24 cellular contexts compared by ENCODE assay signal in the genomic region with DNA sequence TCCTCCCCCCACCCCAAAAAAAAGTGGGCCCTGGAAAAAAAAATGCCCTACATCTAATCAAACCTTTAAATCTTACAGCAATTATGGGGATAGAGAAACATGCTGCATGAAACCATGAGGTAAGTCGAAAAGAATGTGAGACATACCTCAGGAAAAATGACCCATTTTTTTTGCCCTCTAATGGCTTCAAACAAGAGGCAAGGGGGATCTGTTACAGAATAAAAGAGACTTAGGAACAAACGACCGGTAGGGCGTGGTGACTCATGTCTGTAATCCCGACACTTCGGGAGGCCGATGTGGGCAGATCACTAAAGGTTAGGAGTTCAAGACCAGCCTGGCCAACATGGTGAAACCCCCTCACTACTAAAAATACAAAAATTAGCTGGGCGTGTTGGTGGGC. TPM values are rescaled to one million over a fixed set of nuclear protein-coding genes. Genes with fewer than 3 reads are reported as not detected.
DNase-seq lines count a peak whose midpoint lies in the region; ATAC-seq and TF ChIP-seq lines count a peak whose summit lies in the region.
"Had no signal": no experiment of that assay in that cellular context is flagged by ENCODE, and none has a peak within 500 bp of the region (broad histone marks: within the 10 kb centered on the region; RNA-seq: fewer than 3 reads in every experiment).

No MANE protein-coding gene starts in this region.

- H3K4me1 ChIP-seq in mammary epithelial cell (ENCODE audit: insufficient read depth, low read length) (peaks cover 4% of the 10 kb centered on the region), foreskin keratinocyte (peaks cover 5% of the 10 kb centered on the region), left lung (peaks cover 0 to 14% of the 10 kb centered on the region in 2 donors)

- ATAC-seq in foreskin keratinocyte (no peak), left lung (no peak)
- ATAC-seq: GM12878 had no signal

- DNase-seq in mammary epithelial cell (peak; percentile 36), MCF 10A (ENCODE audit: unreplicated experiment) (no peak), RPMI7951 (ENCODE audit: low read depth) (peak; percentile 41), foreskin keratinocyte (peak; percentile 35 to 67), hippocampal formation (lab: John Stamatoyannopoulos, UW) (no peak), NCI-H226 (no peak), left lung (no peak), midbrain (lab: John Stamatoyannopoulos, UW) (no peak)
- DNase-seq: activated CD4-positive, alpha-beta T cell treated with anti-CD3 and anti-CD28 coated beads for 1 hour; amniotic stem cell; C1 segment of cervical spinal cord; effector CD4-positive, alpha-beta T cell; GF-D8; kidney glomerular epithelial cell; MG63; NCI-H187 treated with DMSO at 0.1 percent for 48 hours; NCI-H446 treated with DMSO at 0.1 percent for 48 hours; SHP77 treated with DMSO at 0.1 percent for 48 hours had no signal

- H3K27ac ChIP-seq in mammary epithelial cell (ENCODE audit: insufficient read depth, low read depth, low read length) (no peak overlapping the region), foreskin keratinocyte (no peak overlapping the region), left lung (no peak overlapping the region)
- H3K27ac ChIP-seq: hepatocyte, thoracic aorta had no signal

- no peaks in the 10 kb centered on the region for H3K27me3 Mint-ChIP-seq in MCF 10A (ENCODE audit: insufficient read depth, unreplicated experiment)

- H3K4me1 Mint-ChIP-seq in MCF 10A (ENCODE audit: insufficient read depth, unreplicated experiment) = no peaks in the 10 kb centered on the region

- no peak for TF ChIP-seq CTCF in mammary epithelial cell (conservative IDR thresholded peaks at IDR 0.05 in 1 of 2, IDR thresholded peaks at IDR 0.05 in 1 of 2; ENCODE audit: extremely low read depth in 1 of 2, insufficient read depth in 1 of 2, low read depth in 1 of 2, low read length in 2 of 2)
- TF ChIP-seq CTCF in MCF 10A (IDR thresholded peaks at IDR 0.05; ENCODE audit: unreplicated experiment) = no peak
- TF ChIP-seq CTCF in foreskin keratinocyte (conservative IDR thresholded peaks at IDR 0.05) = no peak
- no peak for TF ChIP-seq CTCF in left lung (IDR thresholded peaks at IDR 0.05)

- BruUV-seq in mammary epithelial cell (replicated peaks; lab: Mats Ljungman, UMichigan) = no TSS peak
- BruUV-seq in MCF 10A (replicated peaks; lab: Mats Ljungman, UMichigan) = no TSS peak

- H3K27ac Mint-ChIP-seq in MCF 10A (ENCODE audit: low read depth, unreplicated experiment) = no peak overlapping the region
- H3K27ac Mint-ChIP-seq: activated T-helper 2 cell treated with anti-CD3 and anti-CD28 coated beads, Interferon-gamma antibody, Interleukin-2, Interleukin-4, amounts not matched to agents 10 μg/mL and 5 μg/mL and 100 μg/mL, durations not matched to agents 14 hours and 24 hours and 36 hours; T-helper 2 cell treated with Interferon-gamma antibody and Interleukin-4, amounts not matched to agents 5 μg/mL and 100 μg/mL, for 36 hours had no signal

- no peak overlapping the region for H3K4me2 ChIP-seq in mammary epithelial cell (ENCODE audit: insufficient read depth, low read depth, low read length)
- H3K4me2 ChIP-seq: hepatocyte had no signal

- dilution Hi-C loops in mammary epithelial cell (cut with HindIII; ENCODE audit: low sequenced_read_pairs) = no loop called here

- H3K4me3 Mint-ChIP-seq in MCF 10A (ENCODE audit: unreplicated experiment) = no peak overlapping the region
- H3K4me3 Mint-ChIP-seq: T-helper 2 cell treated with Interferon-gamma antibody and Interleukin-4, amounts not matched to agents 5 μg/mL and 100 μg/mL, for 36 hours had no signal

- H3K36me3 Mint-ChIP-seq in MCF 10A (ENCODE audit: insufficient read depth, unreplicated experiment) = no peaks in the 10 kb centered on the region

- H3K9me3 ChIP-seq in mammary epithelial cell (replicated peaks; ENCODE audit: insufficient read depth, low read length) (no peaks in the 10 kb centered on the region), left lung (no peaks in the 10 kb centered on the region)
- H3K9me3 ChIP-seq: MG63, thoracic aorta had no signal

- no peak overlapping the region for H2AFZ ChIP-seq in mammary epithelial cell (ENCODE audit: low read depth, low read length)
- H2AFZ ChIP-seq: hepatocyte had no signal

- no peak overlapping the region for H3K4me3 ChIP-seq in mammary epithelial cell (replicated peaks in 1 of 3; ENCODE audit: insufficient read depth in 1 of 3, low read depth in 2 of 3, low read length in 3 of 3)
- H3K4me3 ChIP-seq in left lung = no peak overlapping the region
- H3K4me3 ChIP-seq: GM12878, hepatocyte, MG63, thoracic aorta had no signal

- H3K9ac ChIP-seq in mammary epithelial cell (ENCODE audit: insufficient read depth, low read length) = no peak overlapping the region

- H3K36me3 ChIP-seq in mammary epithelial cell (ENCODE audit: insufficient read depth, low read length) = no peaks in the 10 kb centered on the region
- H3K36me3 ChIP-seq in left lung = peaks cover 0 to 5% of the 10 kb centered on the region in 2 donors
- H3K36me3 ChIP-seq: MG63, thoracic aorta had no signal

- intact Hi-C loops in mammary epithelial cell (cut with micrococcal nuclease) = no loop called here
- intact Hi-C loops in MCF 10A (cut with micrococcal nuclease) = no loop called here
- intact Hi-C loops in left lung (cut with DNase I) = no loop called here

- POLR2A ChIA-PET in MCF 10A (lab: Yijun Ruan, JAX) = no interaction called here

- H3K27me3 ChIP-seq in mammary epithelial cell (ENCODE audit: insufficient read depth, low read length) = no peaks in the 10 kb centered on the region
- peaks cover 6% of the 10 kb centered on the region for H3K27me3 ChIP-seq in foreskin keratinocyte
- peaks cover 0 to 9% of the 10 kb centered on the region in 2 donors for H3K27me3 ChIP-seq in left lung
- H3K27me3 ChIP-seq: hepatocyte had no signal

- H3K9me3 Mint-ChIP-seq in MCF 10A (ENCODE audit: unreplicated experiment) = no peaks in the 10 kb centered on the region
- H3K9me3 Mint-ChIP-seq: activated T-helper 2 cell treated with anti-CD3 and anti-CD28 coated beads, Interferon-gamma antibody, Interleukin-2, Interleukin-4, amounts not matched to agents 10 μg/mL and 5 μg/mL and 100 μg/mL, durations not matched to agents 14 hours and 24 hours and 36 hours; T-helper 2 cell treated with Interferon-gamma antibody and Interleukin-4, amounts not matched to agents 5 μg/mL and 100 μg/mL, for 36 hours had no signal

- H3K79me2 ChIP-seq in mammary epithelial cell (ENCODE audit: insufficient read depth, low read length) = no peaks in the 10 kb centered on the region
- H3K79me2 ChIP-seq: hepatocyte had no signal

- WGBS in mammary epithelial cell (ENCODE audit: low coverage, missing lambda C conversion rate) = 28% methylated on average over 8 of the region's 8 CpGs

- CTCF ChIA-PET in mammary epithelial cell (lab: Charles Lee; ENCODE audit: low non-redundant PET) = no interaction called here
- CTCF ChIA-PET in MCF 10A (lab: Yijun Ruan, JAX) = no interaction called here

- H4K20me1 ChIP-seq in mammary epithelial cell (ENCODE audit: insufficient read depth, low read length) = no peaks in the 10 kb centered on the region

- in situ Hi-C loops in mammary epithelial cell (cut with MboI; ENCODE audit: low sequenced_read_pairs in 2 of 2) = no loop called here

RNA-seq across cellular contexts. Expression of gene RGL3, which starts 8.4 kb away (rescaled TPM):
- total RNA-seq in mammary epithelial cell = 1 to 10 TPM in 1 of 2 donors, under 1 TPM in 1; 0.24 to 1.8 TPM
- polyA plus RNA-seq in mammary epithelial cell = 0.20 TPM
- not detected for polyA minus RNA-seq in mammary epithelial cell
- not detected in 2 replicates for total RNA-seq in MCF 10A (2022)
- 3.3 and 4.2 TPM in 2 replicates for total RNA-seq in RPMI7951 (2014; rRNA removed; shearing (Covaris generic))
- total RNA-seq in foreskin keratinocyte = not detected in 2 replicates
- 0.09 TPM in 1 of 2 replicates, not detected in the other for polyA plus RNA-seq in foreskin keratinocyte
- total RNA-seq in left lung = 10 to 100 TPM; 35.7 to 68.2 TPM
- total RNA-seq: activated T-helper 2 cell treated with anti-CD3 and anti-CD28 coated beads, Interferon-gamma antibody, Interleukin-2, Interleukin-4, amounts not matched to agents 10 μg/mL and 5 μg/mL and 100 μg/mL, durations not matched to agents 14 hours and 24 hours and 36 hours; GM12878 had no signal
- polyA plus RNA-seq: GM12878 had no signal

RNA-seq across cellular contexts. Expression of gene ODAD3, which starts 24.2 kb away (rescaled TPM):
- total RNA-seq in mammary epithelial cell (1 to 10 TPM in 1 of 2 donors, under 1 TPM in 1; 0.17 to 1.1 TPM), MCF 10A (2022) (0.30 TPM in 1 of 2 replicates, not detected in the other), foreskin keratinocyte (0.11 and 0.51 TPM in 2 replicates), left lung (1 to 10 TPM in 1 of 2 donors, under 1 TPM in 1; 0.55 to 2.1 TPM)
- polyA plus RNA-seq in mammary epithelial cell (0.32 TPM), foreskin keratinocyte (0.31 and 0.42 TPM in 2 replicates)
- polyA minus RNA-seq in mammary epithelial cell = not detected
- total RNA-seq in RPMI7951 (2014; rRNA removed; shearing (Covaris generic)) = 2.3 and 3.1 TPM in 2 replicates
- total RNA-seq: HT-29 had no signal

RNA-seq across cellular contexts. Expression of gene PRKCSH, which starts 24.8 kb away (rescaled TPM):
- 100 to 1,000 TPM; 118 to 290 TPM for total RNA-seq in mammary epithelial cell
- 88.9 TPM for polyA plus RNA-seq in mammary epithelial cell
- polyA minus RNA-seq in mammary epithelial cell = 239 TPM
- 224 and 257 TPM in 2 replicates for total RNA-seq in MCF 10A (2022)
- 88.3 and 94.3 TPM in 2 replicates for total RNA-seq in RPMI7951 (2014; rRNA removed; shearing (Covaris generic))
- total RNA-seq in foreskin keratinocyte = 119 and 131 TPM in 2 replicates
- polyA plus RNA-seq in foreskin keratinocyte = 214 and 218 TPM in 2 replicates
- 100 to 1,000 TPM; 286 to 303 TPM for total RNA-seq in left lung

RNA-seq across cellular contexts. Expression of gene EPOR, which starts 26.6 kb away (rescaled TPM):
- total RNA-seq in mammary epithelial cell = 1 to 10 TPM in 1 of 2 donors, not detected in 1; 1.8 TPM
- polyA plus RNA-seq in mammary epithelial cell = 1.3 TPM
- polyA minus RNA-seq in mammary epithelial cell = 5.2 TPM
- total RNA-seq in MCF 10A (2022) = 1.7 and 2.7 TPM in 2 replicates
- total RNA-seq in RPMI7951 (2014; rRNA removed; shearing (Covaris generic)) = 21.2 and 22.9 TPM in 2 replicates
- total RNA-seq in foreskin keratinocyte = 3.2 and 3.8 TPM in 2 replicates
- 3.3 and 3.4 TPM in 2 replicates for polyA plus RNA-seq in foreskin keratinocyte
- 10 to 100 TPM in 1 of 2 donors, 1 to 10 TPM in 1; 9.6 to 18.0 TPM for total RNA-seq in left lung

RNA-seq across cellular contexts. Expression of gene SWSAP1, which starts 36.2 kb away (rescaled TPM):
- total RNA-seq in mammary epithelial cell = 1 to 10 TPM in 1 of 2 donors, under 1 TPM in 1; 0.67 to 2.3 TPM
- polyA plus RNA-seq in mammary epithelial cell = 1.8 TPM
- 1.2 TPM for polyA minus RNA-seq in mammary epithelial cell
- total RNA-seq in MCF 10A (2022) = 1.0 and 1.4 TPM in 2 replicates
- total RNA-seq in RPMI7951 (2014; rRNA removed; shearing (Covaris generic)) = 2.0 and 3.0 TPM in 2 replicates
- 2.6 and 3.0 TPM in 2 replicates for total RNA-seq in foreskin keratinocyte
- polyA plus RNA-seq in foreskin keratinocyte = 3.4 and 4.2 TPM in 2 replicates
- total RNA-seq in left lung = 1 to 10 TPM; 3.1 to 3.2 TPM

Comparison
In these comparisons a context has a peak if more than half of its experiments do, and no peak if none do; other contexts are left out.
1. DNase-seq: peak in mammary epithelial cell (single experiment), RPMI7951 (single experiment) and foreskin keratinocyte (2 of 2); none in MCF 10A (single experiment), hippocampal formation (0 of 2), NCI-H226 (single experiment), left lung (0 of 2) and midbrain (single experiment).